Comparison of ENCODE assay signal across 37 cellular contexts in genomic region chr3:69066121-69066520, GRCh38. TPM values are rescaled to one million over a fixed set of nuclear protein-coding genes. Genes with fewer than 3 reads are reported as not detected.
DNase-seq lines count a peak whose midpoint lies in the region; ATAC-seq, FAIRE-seq and TF ChIP-seq lines count a peak whose summit lies in the region.
"Had no signal": no experiment of that assay in that cellular context is flagged by ENCODE, and none has a peak within 500 bp of the region (broad histone marks: within the 10 kb centered on the region; RNA-seq: fewer than 3 reads in every experiment).

No MANE protein-coding gene starts in this region.

- H3K4me1 ChIP-seq in CD4-positive, alpha-beta memory T cell (ENCODE audit: insufficient read depth, low read length), result peaks cover 43% of the 10 kb centered on the region
- no peaks in the 10 kb centered on the region for H3K4me1 ChIP-seq in K562 (replicated peaks in 1 of 2; ENCODE audit: control insufficient read depth in 2 of 2, insufficient read depth in 2 of 2, low read length in 2 of 2)
- H3K4me1 ChIP-seq: esophagus muscularis mucosa, left lung, thyroid gland, uterus had no signal

- H3K9me3 ChIP-seq in CD4-positive, alpha-beta memory T cell (ENCODE audit: control insufficient read depth in 1 of 2, low read length in 2 of 2), result no peaks in the 10 kb centered on the region
- no peaks in the 10 kb centered on the region for H3K9me3 ChIP-seq in T-helper 17 cell (ENCODE audit: control insufficient read depth, low read length, poor library complexity, severe bottlenecking)
- H3K9me3 ChIP-seq in K562 (replicated peaks; ENCODE audit: control insufficient read depth, insufficient read depth, low read depth, low read length), result no peaks in the 10 kb centered on the region
- H3K9me3 ChIP-seq: esophagus muscularis mucosa, left lung, SK-N-SH, thyroid gland, uterus had no signal

- TF ChIP-seq RAD21 in K562 (CRISPR knock-in tag; conservative IDR thresholded peaks at IDR 0.05 in 1 of 2, IDR thresholded peaks at IDR 0.05 in 1 of 2), result no peak

- H3K27ac ChIP-seq in CD4-positive, alpha-beta memory T cell (ENCODE audit: low read depth, low read length), result no peak overlapping the region
- no peak overlapping the region for H3K27ac ChIP-seq in K562 (ENCODE audit: extremely low read depth, low read depth, low read length)
- H3K27ac ChIP-seq: esophagus muscularis mucosa, left lung, PC-9, thyroid gland, uterus had no signal

- H3K36me3 ChIP-seq in CD4-positive, alpha-beta memory T cell (ENCODE audit: insufficient read depth, low read length), result peaks cover 7% of the 10 kb centered on the region
- H3K36me3 ChIP-seq in K562 (ENCODE audit: control insufficient read depth, insufficient read depth, low read length), result peaks cover 36% of the 10 kb centered on the region; the same call in 2 of the 3 replicates
- H3K36me3 ChIP-seq: uterus had no signal

- TF ChIP-seq POLR2A in K562 (conservative IDR thresholded peaks at IDR 0.05), result no peak

- no TSS peak for BruUV-seq in K562 (replicated peaks; lab: Mats Ljungman, UMichigan)

- H3K4me3 Mint-ChIP-seq in activated CD4-positive, alpha-beta T cell treated with anti-CD3 and anti-CD28 coated beads, Interleukin-2, amount 10 ng/mL, durations not matched to agents 24 days and 14 days, result peak overlapping the region; percentile 64
- H3K4me3 Mint-ChIP-seq in CD4-positive, alpha-beta memory T cell, result peak overlapping the region in 3 of 8 donors; percentile 13 to 80 (median 48)
- H3K4me3 Mint-ChIP-seq in T-helper 17 cell, result no peak overlapping the region
- H3K4me3 Mint-ChIP-seq: brain; CD14-positive monocyte; HFFc6; stimulated activated naive CD8-positive, alpha-beta T cell treated with anti-CD3 and anti-CD28 coated beads, Interleukin-15, Interleukin-2, amounts not matched to agents 100 ng/mL and 50 ng/mL, for 24 hours had no signal

- FAIRE-seq in K562 (lab: Jason Lieb, UNC), result no peak
- FAIRE-seq: A204.1, endometrium, GM19239, HTR-8/SVneo, islet of Langerhans had no signal

- H3K27me3 Mint-ChIP-seq in activated CD4-positive, alpha-beta T cell treated with anti-CD3 and anti-CD28 coated beads, Interleukin-2, amount 10 ng/mL, durations not matched to agents 24 days and 14 days, result no peaks in the 10 kb centered on the region
- no peaks in the 10 kb centered on the region for H3K27me3 Mint-ChIP-seq in CD4-positive, alpha-beta memory T cell
- H3K27me3 Mint-ChIP-seq in T-helper 17 cell, result no peaks in the 10 kb centered on the region
- H3K27me3 Mint-ChIP-seq: brain; stimulated activated naive CD8-positive, alpha-beta T cell treated with anti-CD3 and anti-CD28 coated beads, Interleukin-15, Interleukin-2, amounts not matched to agents 100 ng/mL and 50 ng/mL, for 24 hours had no signal

- POLR2A ChIA-PET in CD4-positive, alpha-beta memory T cell (lab: Charles Lee; ENCODE audit: partially characterized antibody), result interaction anchor here (2.5 to 10.3 kb wide), 3 partner anchors 14 to 26 kb away, joined by 14 to 208 read pairs (median 55); partner anchors contain the start of genes ARL6IP5, TMF1 and UBA3
- POLR2A ChIA-PET in K562 (lab: Yijun Ruan, JAX), result no interaction called here

- H3K9me3 Mint-ChIP-seq in activated CD4-positive, alpha-beta T cell treated with anti-CD3 and anti-CD28 coated beads, Interleukin-2, amount 10 ng/mL, durations not matched to agents 24 days and 14 days, result peaks cover 3% of the 10 kb centered on the region
- H3K9me3 Mint-ChIP-seq in CD4-positive, alpha-beta memory T cell, result no peaks in the 10 kb centered on the region
- H3K9me3 Mint-ChIP-seq: brain, CD14-positive monocyte, HFFc6 had no signal

- no peak for TF ChIP-seq CTCF in K562 (IDR thresholded peaks at IDR 0.05 in 2 of 3, conservative IDR thresholded peaks at IDR 0.05 in 1 of 3; ENCODE audit: insufficient read depth in 2 of 3, low read depth in 1 of 3, low read length in 3 of 3)

- no peak for DNase-seq in activated CD4-positive, alpha-beta T cell treated with anti-CD3 and anti-CD28 coated beads, Interleukin-2, amount 10 ng/mL, durations not matched to agents 24 days and 14 days
- no peak for DNase-seq in activated CD4-positive, alpha-beta T cell treated with anti-CD3 and anti-CD28 coated beads for 4 hours
- no peak for DNase-seq in CD4-positive, alpha-beta memory T cell
- DNase-seq in T-helper 17 cell (no peak), K562 (ENCODE audit: extremely low read depth in 1 of 4, low spot score in 3 of 4) (no peak)
- no peak for DNase-seq in NK-92 treated with Interleukin-12 subunit alpha and Interleukin-12 subunit beta, amount 100 ng/mL, for 24 hours (lab: John Stamatoyannopoulos, UW)
- DNase-seq: amniotic stem cell, cerebellar nuclear complex, dermis blood vessel endothelial cell, foreskin fibroblast, GOT3, HFFc6, KG1, left lung, mesenchymal stem cell, MM.1S, NCI-H1105 treated with DMSO at 0.1 percent for 48 hours, NCI-H2029, NCI-H2227 treated with DMSO at 0.1 percent for 48 hours, NCI-H526 treated with DMSO at 0.1 percent for 48 hours, PC-9, right cardiac atrium, SK-N-SH, thyroid gland, uterus had no signal

- H3K27ac Mint-ChIP-seq in activated CD4-positive, alpha-beta T cell treated with anti-CD3 and anti-CD28 coated beads, Interleukin-2, amount 10 ng/mL, durations not matched to agents 24 days and 14 days, result peak overlapping the region; percentile 74
- peak overlapping the region; percentile 41 to 94 (median 86) for H3K27ac Mint-ChIP-seq in CD4-positive, alpha-beta memory T cell
- peak overlapping the region; percentile 95 for H3K27ac Mint-ChIP-seq in T-helper 17 cell

- peaks cover 38% of the 10 kb centered on the region for H3K4me1 Mint-ChIP-seq in activated CD4-positive, alpha-beta T cell treated with anti-CD3 and anti-CD28 coated beads, Interleukin-2, amount 10 ng/mL, durations not matched to agents 24 days and 14 days
- peaks cover 30 to 54% (median 39%) of the 10 kb centered on the region in 4 donors for H3K4me1 Mint-ChIP-seq in CD4-positive, alpha-beta memory T cell
- peaks cover 22% of the 10 kb centered on the region for H3K4me1 Mint-ChIP-seq in T-helper 17 cell
- H3K4me1 Mint-ChIP-seq: brain, CD14-positive monocyte had no signal

- H3K9ac ChIP-seq in K562 (ENCODE audit: insufficient read depth in 1 of 2, low read depth in 2 of 2, low read length in 2 of 2), result no peak overlapping the region
- H3K9ac ChIP-seq: SK-N-SH had no signal

- H3K9me1 ChIP-seq in K562 (ENCODE audit: control insufficient read depth, insufficient read depth, low read length), result no peaks in the 10 kb centered on the region

- CTCF ChIA-PET in CD4-positive, alpha-beta memory T cell (lab: Charles Lee; ENCODE audit: partially characterized antibody), result interaction anchor here (1.0 to 2.1 kb wide), 3 partner anchors 20 to 52 kb away, joined by 3 to 5 read pairs (median 3); partner anchors contain the start of gene EOGT
- CTCF ChIA-PET in K562 (lab: Yijun Ruan, JAX; ENCODE audit: low intra/inter-chr PET ratio), result no interaction called here

- no peaks in the 10 kb centered on the region for H3K27me3 ChIP-seq in CD4-positive, alpha-beta memory T cell (ENCODE audit: insufficient read depth, low read length)
- no peaks in the 10 kb centered on the region for H3K27me3 ChIP-seq in K562 (ENCODE audit: control insufficient read depth in 2 of 2, insufficient read depth in 2 of 2, low read length in 2 of 2)
- H3K27me3 ChIP-seq: esophagus muscularis mucosa, left lung, thyroid gland, uterus had no signal

- no peaks in the 10 kb centered on the region for H4K20me1 ChIP-seq in K562 (replicated peaks; ENCODE audit: control insufficient read depth, insufficient read depth, low read length)

- H2AFZ ChIP-seq in K562 (ENCODE audit: low read depth, low read length), result no peak overlapping the region
- H2AFZ ChIP-seq: PC-9 had no signal

- no peak for TF ChIP-seq EP300 in K562 (IDR thresholded peaks at IDR 0.05; ENCODE audit: low read length)

- WGBS in K562 (ENCODE audit: insufficient coverage, low coverage, missing lambda C conversion rate), result 72% methylated on average over 4 of the region's 4 CpGs

- in situ Hi-C loops in K562 (cut with MboI), result no loop called here

- intact Hi-C loops in activated CD4-positive, alpha-beta T cell treated with anti-CD3 and anti-CD28 coated beads, Interleukin-2, amount 10 ng/mL, durations not matched to agents 24 days and 14 days (cut with micrococcal nuclease), result no loop called here
- intact Hi-C loops in CD4-positive, alpha-beta memory T cell (cut with micrococcal nuclease), result no loop called here
- intact Hi-C loops in K562 (cut with micrococcal nuclease), result no loop called here

- H3K79me2 ChIP-seq in K562 (ENCODE audit: control insufficient read depth, insufficient read depth, low read length), result no peaks in the 10 kb centered on the region

- peaks cover 41% of the 10 kb centered on the region for H3K36me3 Mint-ChIP-seq in activated CD4-positive, alpha-beta T cell treated with anti-CD3 and anti-CD28 coated beads, Interleukin-2, amount 10 ng/mL, durations not matched to agents 24 days and 14 days (ENCODE audit: low read depth)
- H3K36me3 Mint-ChIP-seq in CD4-positive, alpha-beta memory T cell, result peaks cover 30 to 36% of the 10 kb centered on the region in 2 donors
- peaks cover 9% of the 10 kb centered on the region for H3K36me3 Mint-ChIP-seq in T-helper 17 cell (ENCODE audit: low read depth)

- no peak overlapping the region for H3K4me3 ChIP-seq in CD4-positive, alpha-beta memory T cell (ENCODE audit: low read length in 2 of 2)
- H3K4me3 ChIP-seq in K562, result no peak overlapping the region
- H3K4me3 ChIP-seq: esophagus muscularis mucosa, left lung, PC-9, smooth muscle cell, thyroid gland, uterus had no signal

- H3K4me2 ChIP-seq in K562 (ENCODE audit: insufficient read depth, low read length), result no peak overlapping the region
- H3K4me2 ChIP-seq: PC-9, SK-N-SH had no signal

- ATAC-seq in T-helper 17 cell (no peak), K562 (peak; percentile 53; the same call in 2 of the 3 replicates), GM21515 (IDR thresholded peaks at IDR 0.05; ENCODE audit: unreplicated experiment) (no peak), GM18867 (IDR thresholded peaks at IDR 0.05; ENCODE audit: unreplicated experiment) (no peak)
- ATAC-seq: left lung, right cardiac atrium had no signal

RNA-seq across cellular contexts. Expression of gene TMF1, which starts 14.0 kb away (rescaled TPM):
- 35.9 and 39.0 TPM in 2 replicates for total RNA-seq in activated CD4-positive, alpha-beta T cell treated with anti-CD3 and anti-CD28 coated beads, Interleukin-2, amount 10 ng/mL, durations not matched to agents 24 days and 14 days
- 10 to 100 TPM; 58.5 to 61.0 TPM for total RNA-seq in CD4-positive, alpha-beta memory T cell
- polyA plus RNA-seq in CD4-positive, alpha-beta memory T cell, result 10 to 100 TPM; 42.8 to 43.2 TPM
- 10 to 100 TPM; 68.1 to 84.5 TPM for total RNA-seq in T-helper 17 cell
- 20.0 and 109 TPM in 2 replicates for total RNA-seq in K562 (2011; cell fraction: chromatin; rRNA removed; ENCODE audit: low replicate concordance)
- 13.7 and 18.2 TPM in 2 replicates for total RNA-seq in K562 (2011; cell fraction: nucleolus; rRNA removed)
- 20.6 and 33.0 TPM in 2 replicates for total RNA-seq in K562 (2011; cell fraction: nucleoplasm; rRNA removed)
- 7.1 and 9.5 TPM in 2 replicates for total RNA-seq in K562 (2014; rRNA removed)
- 13.9 and 18.6 TPM in 2 replicates for total RNA-seq in K562 (2014; rRNA removed; fragmentation: Illumina TruSeq; extraction: Trizol)
- 11.2 and 13.7 TPM in 2 replicates for total RNA-seq in K562 (2015; rRNA removed; fragmentation: Illumina TruSeq; extraction: Trizol)
- total RNA-seq in K562 (2021), result 10.9 and 12.3 TPM in 2 replicates
- polyA plus RNA-seq in K562 (2011; rRNA removed), result 11.3 and 11.8 TPM in 2 replicates
- 2.1 and 3.2 TPM in 2 replicates for polyA plus RNA-seq in K562 (2011; cell fraction: cytosol; rRNA removed)
- polyA plus RNA-seq in K562 (2011; cell fraction: nucleus; rRNA removed), result 9.1 and 10.1 TPM in 2 replicates
- 6.7 and 10.2 TPM in 2 replicates for polyA plus RNA-seq in K562 (2012)
- 8.9 and 10.3 TPM in 2 replicates for polyA plus RNA-seq in K562 (2014; fragmentation: Illumina TruSeq; extraction: Trizol)
- polyA plus RNA-seq in K562 (2014; fragmentation: Nextera tagmentation; extraction: Ambion mirVana), result 1 to 10 TPM; 3.1 to 3.7 TPM
- polyA plus RNA-seq in K562 (2014; rRNA removed), result 6.2 and 7.2 TPM in 2 replicates
- polyA minus RNA-seq in K562 (2011; rRNA and poly(A)+ RNA removed), result 23.0 and 37.6 TPM in 2 replicates
- 9.6 and 10.0 TPM in 2 replicates for polyA minus RNA-seq in K562 (2011; cell fraction: cytosol; rRNA and poly(A)+ RNA removed)
- 13.1 and 18.0 TPM in 2 replicates for polyA minus RNA-seq in K562 (2011; cell fraction: nucleus; rRNA and poly(A)+ RNA removed)

RNA-seq across cellular contexts. Expression of gene UBA3, which starts 14.0 kb away (rescaled TPM):
- total RNA-seq in activated CD4-positive, alpha-beta T cell treated with anti-CD3 and anti-CD28 coated beads, Interleukin-2, amount 10 ng/mL, durations not matched to agents 24 days and 14 days, result 95.3 and 103 TPM in 2 replicates
- total RNA-seq in CD4-positive, alpha-beta memory T cell, result 10 to 100 TPM; 81.0 to 81.6 TPM
- 100 to 1,000 TPM in 1 of 2 donors, 10 to 100 TPM in 1; 60.1 to 105 TPM for polyA plus RNA-seq in CD4-positive, alpha-beta memory T cell
- total RNA-seq in T-helper 17 cell (10 to 100 TPM; 53.5 to 56.2 TPM), K562 (2014; rRNA removed) (23.2 and 28.9 TPM in 2 replicates), K562 (2014; rRNA removed; fragmentation: Illumina TruSeq; extraction: Trizol) (35.4 and 40.9 TPM in 2 replicates), K562 (2015; rRNA removed; fragmentation: Illumina TruSeq; extraction: Trizol) (33.9 and 38.6 TPM in 2 replicates), K562 (2021) (31.2 and 33.8 TPM in 2 replicates)
- 34.9 and 77.4 TPM in 2 replicates for total RNA-seq in K562 (2011; cell fraction: chromatin; rRNA removed; ENCODE audit: low replicate concordance)
- 20.9 and 22.8 TPM in 2 replicates for total RNA-seq in K562 (2011; cell fraction: nucleolus; rRNA removed)
- total RNA-seq in K562 (2011; cell fraction: nucleoplasm; rRNA removed), result 42.0 and 48.9 TPM in 2 replicates
- polyA plus RNA-seq in K562 (2011; rRNA removed) (42.5 and 58.2 TPM in 2 replicates), K562 (2014; fragmentation: Illumina TruSeq; extraction: Trizol) (30.7 and 45.2 TPM in 2 replicates), K562 (2014; fragmentation: Nextera tagmentation; extraction: Ambion mirVana) (10 to 100 TPM; 58.3 to 80.0 TPM), K562 (2014; rRNA removed) (36.7 and 42.0 TPM in 2 replicates)
- polyA plus RNA-seq in K562 (2011; cell fraction: cytosol; rRNA removed), result 11.9 and 19.8 TPM in 2 replicates
- 37.5 and 53.9 TPM in 2 replicates for polyA plus RNA-seq in K562 (2011; cell fraction: nucleus; rRNA removed)
- 28.0 and 29.6 TPM in 2 replicates for polyA plus RNA-seq in K562 (2012)
- polyA minus RNA-seq in K562 (2011; rRNA and poly(A)+ RNA removed), result 28.8 and 29.4 TPM in 2 replicates
- 9.5 and 9.9 TPM in 2 replicates for polyA minus RNA-seq in K562 (2011; cell fraction: cytosol; rRNA and poly(A)+ RNA removed)
- 24.2 and 38.8 TPM in 2 replicates for polyA minus RNA-seq in K562 (2011; cell fraction: nucleus; rRNA and poly(A)+ RNA removed)

RNA-seq across cellular contexts. Expression of gene ARL6IP5, which starts 18.6 kb away (rescaled TPM):
- 118 and 122 TPM in 2 replicates for total RNA-seq in activated CD4-positive, alpha-beta T cell treated with anti-CD3 and anti-CD28 coated beads, Interleukin-2, amount 10 ng/mL, durations not matched to agents 24 days and 14 days
- total RNA-seq in CD4-positive, alpha-beta memory T cell, result 100 to 1,000 TPM; 147 to 156 TPM
- 100 to 1,000 TPM; 500 to 953 TPM for polyA plus RNA-seq in CD4-positive, alpha-beta memory T cell
- total RNA-seq in T-helper 17 cell, result 100 to 1,000 TPM; 112 to 118 TPM
- 6.7 and 11.2 TPM in 2 replicates for total RNA-seq in K562 (2011; cell fraction: chromatin; rRNA removed; ENCODE audit: low replicate concordance)
- 10.8 TPM in 2 replicates for total RNA-seq in K562 (2011; cell fraction: nucleolus; rRNA removed)
- total RNA-seq in K562 (2011; cell fraction: nucleoplasm; rRNA removed), result 14.4 and 14.6 TPM in 2 replicates
- total RNA-seq in K562 (2014; rRNA removed), result 11.3 and 11.9 TPM in 2 replicates
- total RNA-seq in K562 (2014; rRNA removed; fragmentation: Illumina TruSeq; extraction: Trizol), result 12.7 and 13.0 TPM in 2 replicates
- total RNA-seq in K562 (2015; rRNA removed; fragmentation: Illumina TruSeq; extraction: Trizol), result 9.4 and 10.7 TPM in 2 replicates
- total RNA-seq in K562 (2021), result 11.5 and 15.2 TPM in 2 replicates
- 21.5 and 22.0 TPM in 2 replicates for polyA plus RNA-seq in K562 (2011; rRNA removed)
- polyA plus RNA-seq in K562 (2011; cell fraction: cytosol; rRNA removed), result 22.4 and 25.0 TPM in 2 replicates
- 3.3 and 6.6 TPM in 2 replicates for polyA plus RNA-seq in K562 (2011; cell fraction: nucleus; rRNA removed)
- polyA plus RNA-seq in K562 (2012), result 16.2 and 23.1 TPM in 2 replicates
- 16.8 and 20.6 TPM in 2 replicates for polyA plus RNA-seq in K562 (2014; fragmentation: Illumina TruSeq; extraction: Trizol)
- polyA plus RNA-seq in K562 (2014; fragmentation: Nextera tagmentation; extraction: Ambion mirVana), result 10 to 100 TPM; 51.8 to 54.0 TPM
- polyA plus RNA-seq in K562 (2014; rRNA removed), result 10.3 and 14.6 TPM in 2 replicates
- polyA minus RNA-seq in K562 (2011; rRNA and poly(A)+ RNA removed), result 21.9 and 23.0 TPM in 2 replicates
- 11.2 and 13.1 TPM in 2 replicates for polyA minus RNA-seq in K562 (2011; cell fraction: cytosol; rRNA and poly(A)+ RNA removed)
- 1.3 and 3.7 TPM in 2 replicates for polyA minus RNA-seq in K562 (2011; cell fraction: nucleus; rRNA and poly(A)+ RNA removed)

RNA-seq across cellular contexts. Expression of gene EOGT, which starts 52.6 kb away (rescaled TPM):
- total RNA-seq in activated CD4-positive, alpha-beta T cell treated with anti-CD3 and anti-CD28 coated beads, Interleukin-2, amount 10 ng/mL, durations not matched to agents 24 days and 14 days, result 12.6 and 13.5 TPM in 2 replicates
- 10 to 100 TPM; 26.7 to 28.6 TPM for total RNA-seq in CD4-positive, alpha-beta memory T cell
- 1 to 10 TPM; 8.2 to 9.2 TPM for polyA plus RNA-seq in CD4-positive, alpha-beta memory T cell
- total RNA-seq in T-helper 17 cell, result 10 to 100 TPM; 11.8 to 18.1 TPM
- 24.0 and 29.3 TPM in 2 replicates for total RNA-seq in K562 (2011; cell fraction: chromatin; rRNA removed; ENCODE audit: low replicate concordance)
- total RNA-seq in K562 (2011; cell fraction: nucleolus; rRNA removed), result 13.2 and 16.2 TPM in 2 replicates
- total RNA-seq in K562 (2011; cell fraction: nucleoplasm; rRNA removed), result 13.5 and 18.2 TPM in 2 replicates
- 7.4 and 8.1 TPM in 2 replicates for total RNA-seq in K562 (2014; rRNA removed)
- 14.5 and 17.9 TPM in 2 replicates for total RNA-seq in K562 (2014; rRNA removed; fragmentation: Illumina TruSeq; extraction: Trizol)
- total RNA-seq in K562 (2015; rRNA removed; fragmentation: Illumina TruSeq; extraction: Trizol), result 14.4 and 17.9 TPM in 2 replicates
- 9.6 and 10.4 TPM in 2 replicates for total RNA-seq in K562 (2021)
- 4.2 and 5.6 TPM in 2 replicates for polyA plus RNA-seq in K562 (2011; rRNA removed)
- polyA plus RNA-seq in K562 (2011; cell fraction: cytosol; rRNA removed), result 2.3 and 2.7 TPM in 2 replicates
- polyA plus RNA-seq in K562 (2011; cell fraction: nucleus; rRNA removed), result 4.7 and 7.6 TPM in 2 replicates
- 6.5 and 6.7 TPM in 2 replicates for polyA plus RNA-seq in K562 (2012)
- polyA plus RNA-seq in K562 (2014; fragmentation: Illumina TruSeq; extraction: Trizol), result 9.9 and 10.8 TPM in 2 replicates
- 1 to 10 TPM; 3.6 to 5.1 TPM for polyA plus RNA-seq in K562 (2014; fragmentation: Nextera tagmentation; extraction: Ambion mirVana)
- polyA plus RNA-seq in K562 (2014; rRNA removed), result 6.5 and 9.4 TPM in 2 replicates
- 8.5 and 10.3 TPM in 2 replicates for polyA minus RNA-seq in K562 (2011; rRNA and poly(A)+ RNA removed)
- 2.6 and 5.2 TPM in 2 replicates for polyA minus RNA-seq in K562 (2011; cell fraction: cytosol; rRNA and poly(A)+ RNA removed)
- polyA minus RNA-seq in K562 (2011; cell fraction: nucleus; rRNA and poly(A)+ RNA removed), result 7.8 and 9.0 TPM in 2 replicates

RNA-seq across cellular contexts. Expression of gene LMOD3, which starts 56.3 kb away (rescaled TPM):
- not detected in 2 replicates for total RNA-seq in activated CD4-positive, alpha-beta T cell treated with anti-CD3 and anti-CD28 coated beads, Interleukin-2, amount 10 ng/mL, durations not matched to agents 24 days and 14 days
- total RNA-seq in CD4-positive, alpha-beta memory T cell, result not detected
- polyA plus RNA-seq in CD4-positive, alpha-beta memory T cell, result under 1 TPM; 0.13 to 0.24 TPM
- not detected for total RNA-seq in T-helper 17 cell
- not detected in 2 replicates for total RNA-seq in K562 (2011; cell fraction: chromatin; rRNA removed; ENCODE audit: low replicate concordance)
- total RNA-seq in K562 (2011; cell fraction: nucleolus; rRNA removed), result not detected in 2 replicates
- total RNA-seq in K562 (2011; cell fraction: nucleoplasm; rRNA removed), result not detected in 2 replicates
- not detected in 2 replicates for total RNA-seq in K562 (2014; rRNA removed)
- total RNA-seq in K562 (2014; rRNA removed; fragmentation: Illumina TruSeq; extraction: Trizol), result not detected in 2 replicates
- total RNA-seq in K562 (2015; rRNA removed; fragmentation: Illumina TruSeq; extraction: Trizol), result not detected in 2 replicates
- total RNA-seq in K562 (2021), result not detected in 2 replicates
- polyA plus RNA-seq in K562 (2011; rRNA removed), result not detected in 2 replicates
- not detected in 2 replicates for polyA plus RNA-seq in K562 (2011; cell fraction: cytosol; rRNA removed)
- polyA plus RNA-seq in K562 (2011; cell fraction: nucleus; rRNA removed), result not detected in 2 replicates
- polyA plus RNA-seq in K562 (2012), result 0.03 and 0.10 TPM in 2 replicates
- polyA plus RNA-seq in K562 (2014; fragmentation: Illumina TruSeq; extraction: Trizol), result not detected in 2 replicates
- under 1 TPM in 1 of 2 experiments, not detected in 1; 0.03 TPM for polyA plus RNA-seq in K562 (2014; fragmentation: Nextera tagmentation; extraction: Ambion mirVana)
- not detected in 2 replicates for polyA plus RNA-seq in K562 (2014; rRNA removed)
- not detected in 2 replicates for polyA minus RNA-seq in K562 (2011; rRNA and poly(A)+ RNA removed)
- polyA minus RNA-seq in K562 (2011; cell fraction: cytosol; rRNA and poly(A)+ RNA removed), result not detected in 2 replicates
- polyA minus RNA-seq in K562 (2011; cell fraction: nucleus; rRNA and poly(A)+ RNA removed), result not detected in 2 replicates
- total RNA-seq: dermis blood vessel endothelial cell, HFFc6, PC-9, smooth muscle cell had no signal
- polyA plus RNA-seq: CD14-positive monocyte, SK-N-SH, smooth muscle cell had no signal
